In genomic region chr10:6977641-6978627, GRCh38 we compare ENCODE assay signal across 18 cellular contexts.
DNase-seq lines count a peak whose midpoint lies in the region; ATAC-seq, FAIRE-seq and TF ChIP-seq lines count a peak whose summit lies in the region.
"Had no signal": no experiment of that assay in that cellular context is flagged by ENCODE, and none has a peak within 500 bp of the region (broad histone marks: within the 10 kb centered on the region; RNA-seq: fewer than 3 reads in every experiment).

No MANE protein-coding gene starts in this region.

- peak; percentile 39 for ATAC-seq in HepG2
- ATAC-seq in right lobe of liver = no peak
- ATAC-seq in HG03139 (IDR thresholded peaks at IDR 0.05; ENCODE audit: unreplicated experiment) = no peak
- ATAC-seq: SK-N-SH treated with all-trans-retinoic acid at 6 μM for 48 hours had no signal

- POLR2A ChIA-PET in HepG2 (lab: Yijun Ruan, JAX) = no interaction called here

- TF ChIP-seq CTCF in HepG2 (CRISPR knock-in tag; IDR thresholded peaks at IDR 0.05) (no peak), right lobe of liver (IDR thresholded peaks at IDR 0.05) (no peak)

- no peaks in the 10 kb centered on the region; the same call in 1 of the 2 replicates for H3K4me1 ChIP-seq in HepG2 (ENCODE audit: insufficient read depth, low read length)
- H3K4me1 ChIP-seq in right lobe of liver = no peaks in the 10 kb centered on the region
- H3K4me1 ChIP-seq: Peyer's patch had no signal

- H3K4me2 ChIP-seq in HepG2 (ENCODE audit: low read depth, low read length) = no peak overlapping the region

- WGBS in HepG2 (ENCODE audit: low lambda C conversion rate) = 4% methylated on average over 15 of the region's 15 CpGs
- WGBS in right lobe of liver (ENCODE audit: insufficient coverage, low coverage, low lambda C conversion rate, missing lambda C conversion rate) = 47% methylated on average over 15 of the region's 15 CpGs

- no peak for TF ChIP-seq EP300 in HepG2 (IDR thresholded peaks at IDR 0.05; ENCODE audit: low read depth in 2 of 2, low read length in 2 of 2)
- no peak for TF ChIP-seq EP300 in HepG2 (CRISPR knock-in tag; IDR thresholded peaks at IDR 0.05; ENCODE audit: borderline replicate concordance)

- FAIRE-seq in HepG2 (lab: Jason Lieb, UNC) = no peak
- peak; percentile 36 for FAIRE-seq in islet of Langerhans (lab: Jason Lieb, UNC)

- H3K36me3 ChIP-seq in HepG2 (replicated peaks in 1 of 2; ENCODE audit: control insufficient read depth in 1 of 2, insufficient read depth in 2 of 2, low read length in 2 of 2) (no peaks in the 10 kb centered on the region), right lobe of liver (no peaks in the 10 kb centered on the region)
- H3K36me3 ChIP-seq: Peyer's patch had no signal

- no peak for TF ChIP-seq POLR2A in HepG2 (IDR thresholded peaks at IDR 0.05; ENCODE audit: insufficient read depth in 1 of 2, low read depth in 2 of 2, low read length in 2 of 2)
- no peak for TF ChIP-seq POLR2A in right lobe of liver (IDR thresholded peaks at IDR 0.05)

- no TSS peak for BruUV-seq in HepG2 (replicated peaks; lab: Mats Ljungman, UMichigan)

- intact Hi-C loops in HepG2 (cut with micrococcal nuclease; ENCODE audit: unreplicated experiment) (no loop called here), right lobe of liver (cut with DNase I) (no loop called here)

- H3K27ac ChIP-seq in HepG2 (ENCODE audit: extremely low read length, insufficient read depth, low read length) (no peak overlapping the region), right lobe of liver (no peak overlapping the region)
- H3K27ac ChIP-seq: C4-2B, Peyer's patch had no signal

- H3K79me2 ChIP-seq in HepG2 (ENCODE audit: insufficient read depth, low read length) = no peaks in the 10 kb centered on the region

- no peaks in the 10 kb centered on the region for H4K20me1 ChIP-seq in HepG2 (ENCODE audit: insufficient read depth, low read length)

- CTCF ChIA-PET in HepG2 (lab: Yijun Ruan, JAX; ENCODE audit: low intra/inter-chr PET ratio, low total read pairs) = no interaction called here

- in situ Hi-C loops in HepG2 (cut with HindIII; ENCODE audit: extremely low pct_ligation_motif_present, low pct_unique_long_range_greater_than_20kb) = no loop called here

- DNase-seq in HepG2 (ENCODE audit: low spot score) (no peak), right lobe of liver (no peak), RPMI8226 (peak; percentile 21), medulla oblongata (ENCODE audit: extremely low spot score) (no peak), MV-4-11 (lab: John Stamatoyannopoulos, UW) (no peak), SKM-1 (lab: John Stamatoyannopoulos, UW; ENCODE audit: unreplicated experiment) (no peak)
- DNase-seq: 8988T, COR-L47, NCI-H1417, NCI-H2029 treated with DMSO at 0.1 percent for 48 hours, NCI-H345, NCI-H69, Peyer's patch, SHP77 had no signal

- H2AFZ ChIP-seq in HepG2 (ENCODE audit: low read length) = no peak overlapping the region

- no peaks in the 10 kb centered on the region for H3K9me3 ChIP-seq in HepG2 (ENCODE audit: low read length)
- H3K9me3 ChIP-seq in right lobe of liver = no peaks in the 10 kb centered on the region
- H3K9me3 ChIP-seq: Peyer's patch had no signal

- H3K4me3 ChIP-seq in HepG2 (replicated peaks in 1 of 3; ENCODE audit: insufficient read depth in 1 of 3, low read depth in 2 of 3, low read length in 3 of 3) (no peak overlapping the region), right lobe of liver (no peak overlapping the region)
- H3K4me3 ChIP-seq: Peyer's patch had no signal

- no peak overlapping the region for H3K9ac ChIP-seq in HepG2 (ENCODE audit: insufficient read depth, low read depth, low read length)

- H3K27me3 ChIP-seq in HepG2 (ENCODE audit: control insufficient read depth in 1 of 2, insufficient read depth in 2 of 2, low read length in 2 of 2) (peaks cover 0 to 15% of the 10 kb centered on the region in 2 experiments; a peak in 2 of 5 replicates), right lobe of liver (no peaks in the 10 kb centered on the region)
- H3K27me3 ChIP-seq: Peyer's patch had no signal

- TF ChIP-seq RAD21 in HepG2 (CRISPR knock-in tag; IDR thresholded peaks at IDR 0.05) = no peak

TF ChIP-seq in HepG2, 621 proteins besides CTCF, POLR2A, EP300 and RAD21:
- no peak for TF ChIP-seq PREB (CRISPR knock-in tag; IDR thresholded peaks at IDR 0.05)
- peak; percentile 44; the same call in 1 of the 2 replicates for TF ChIP-seq MNT (IDR thresholded peaks at IDR 0.05)
TF ChIP-seq in HepG2: peak in this region for 1.
